In genomic region chr11:28512143-28512756, GRCh38 we compare ENCODE assay signal across 28 cellular contexts.
"Had no signal": no experiment of that assay in that cellular context is flagged by ENCODE, and none has a peak within 500 bp of the region (broad histone marks: within the 10 kb centered on the region; RNA-seq: fewer than 3 reads in every experiment).

No MANE protein-coding gene starts in this region.

- H3K36me3 ChIP-seq: colonic mucosa, esophagus muscularis mucosa, esophagus squamous epithelium, gastrocnemius medialis, gastroesophageal sphincter, heart left ventricle, heart right ventricle had no signal

- H3K9me3 ChIP-seq: colonic mucosa, esophagus muscularis mucosa, esophagus squamous epithelium, gastrocnemius medialis had no signal

- H3K27me3 ChIP-seq: colonic mucosa, dorsolateral prefrontal cortex, esophagus muscularis mucosa, esophagus squamous epithelium, foreskin keratinocyte, gastrocnemius medialis, gastroesophageal sphincter, heart left ventricle, heart right ventricle had no signal

- H3K27ac ChIP-seq: colonic mucosa, coronary artery, dorsolateral prefrontal cortex, epithelial cell of prostate, esophagus muscularis mucosa, esophagus squamous epithelium, foreskin keratinocyte, gastrocnemius medialis, gastroesophageal sphincter, heart left ventricle, heart right ventricle had no signal

- H3K4me3 ChIP-seq: colonic mucosa, coronary artery, dorsolateral prefrontal cortex, esophagus muscularis mucosa, esophagus squamous epithelium, gastrocnemius medialis, gastroesophageal sphincter, heart left ventricle, heart right ventricle had no signal

- FAIRE-seq: colon, endometrium, endothelial cell of umbilical vein, frontal cortex had no signal

- DNase-seq: colonic mucosa; cortex of kidney; dermis blood vessel endothelial cell; dorsolateral prefrontal cortex; effector CD4-positive, alpha-beta T cell; effector CD8-positive, alpha-beta T cell; effector memory CD4-positive, alpha-beta T cell; effector memory CD8-positive, alpha-beta T cell; endodermal cell; erythroblast; esophagus squamous epithelium; foreskin fibroblast; foreskin keratinocyte; foreskin melanocyte; gastrocnemius medialis; glutamatergic neuron; head of caudate nucleus; heart right ventricle had no signal

- ATAC-seq: effector memory CD8-positive, alpha-beta T cell; esophagus mucosa; foreskin keratinocyte; gastrocnemius medialis; gastroesophageal sphincter; heart left ventricle; heart right ventricle had no signal

- H3K4me1 ChIP-seq: colonic mucosa, esophagus muscularis mucosa, esophagus squamous epithelium, foreskin keratinocyte, gastrocnemius medialis, gastroesophageal sphincter, heart left ventricle, heart right ventricle had no signal
